1 cellular context compared by ENCODE assay signal in the genomic region with DNA sequence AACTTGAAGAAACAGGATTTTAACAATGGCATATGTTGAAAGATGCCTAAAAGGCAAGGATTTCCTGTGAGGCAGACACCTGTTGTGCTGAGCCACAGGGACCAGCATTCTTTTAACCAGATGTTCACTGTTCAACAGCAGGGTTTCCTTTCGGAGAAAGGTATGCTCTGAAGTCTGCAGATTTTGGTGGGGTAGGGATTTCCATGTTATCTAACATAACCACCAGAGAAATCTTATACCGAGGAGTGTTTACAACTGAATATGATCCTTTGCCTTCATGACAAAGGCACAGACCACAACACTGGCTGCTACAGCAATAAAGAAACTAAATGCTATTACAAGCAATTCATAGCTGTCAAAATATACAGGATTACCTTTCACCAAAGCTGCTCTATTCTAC.
TF ChIP-seq lines count a peak whose summit lies in the region.

No MANE protein-coding gene starts in this region.

TF ChIP-seq in endothelial cell of umbilical vein, 7 proteins besides CTCF, POLR2A, EP300 and RAD21 (continued from another document):
- TF ChIP-seq EZH2 (IDR thresholded peaks at IDR 0.05; ENCODE audit: borderline replicate concordance, low read depth, low read length, severe bottlenecking) (no peak), MYC (IDR thresholded peaks at IDR 0.05; ENCODE audit: low read depth, low read length) (no peak)
